Comparison of ENCODE assay signal across 9 cellular contexts in the genomic region with DNA sequence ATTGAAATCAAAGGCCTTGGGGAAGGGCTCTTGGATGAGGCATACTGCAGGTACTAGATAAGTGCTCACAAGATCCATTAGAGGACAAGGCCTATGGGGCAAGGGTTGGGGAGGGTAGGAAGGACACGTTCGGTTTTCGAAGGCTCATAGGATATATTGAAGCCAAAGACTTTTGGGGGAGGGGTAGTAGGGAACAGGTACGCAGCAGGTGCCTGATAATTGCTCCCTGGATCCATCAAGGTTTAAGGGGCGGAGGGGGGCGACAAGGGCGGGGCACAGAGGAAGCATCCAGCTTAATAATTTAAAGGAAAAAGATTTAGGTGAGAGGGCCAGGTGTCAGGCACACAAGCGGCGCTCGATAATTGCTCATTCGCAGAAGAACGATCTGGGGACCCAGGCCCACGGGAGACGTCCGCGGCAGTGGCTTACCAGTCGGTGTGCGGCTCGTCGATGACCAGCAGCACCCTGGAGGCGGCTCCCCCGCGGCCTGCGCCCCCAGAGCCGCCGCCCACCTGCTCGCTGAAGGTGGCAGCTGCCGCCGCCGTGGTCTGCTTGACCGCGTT. TPM values are rescaled to one million over a fixed set of nuclear protein-coding genes. Genes with fewer than 3 reads are reported as not detected.
DNase-seq lines count a peak whose midpoint lies in the region; ATAC-seq and TF ChIP-seq lines count a peak whose summit lies in the region.
"Had no signal": no experiment of that assay in that cellular context is flagged by ENCODE, and none has a peak within 500 bp of the region (broad histone marks: within the 10 kb centered on the region; RNA-seq: fewer than 3 reads in every experiment).

No MANE protein-coding gene starts in this region.

- H3K36me3 ChIP-seq in WERI-Rb-1 (no peaks in the 10 kb centered on the region), spleen (no peaks in the 10 kb centered on the region)
- H3K36me3 ChIP-seq: lower lobe of right lung had no signal

- H3K27me3 ChIP-seq in WERI-Rb-1 (ENCODE audit: insufficient read depth, low read depth, severe bottlenecking) (peaks cover 10% of the 10 kb centered on the region), spleen (replicated peaks in 1 of 7) (peaks cover 0 to 26% (median 4%) of the 10 kb centered on the region in 7 donors)

- peak overlapping the region; percentile 26 for H3K4me3 ChIP-seq in WERI-Rb-1 (ENCODE audit: low read depth, low read length)
- H3K4me3 ChIP-seq in spleen, result peak overlapping the region in 6 of 8 donors; percentile 14 to 67 (median 33)

- peaks cover 0 to 19% (median 8%) of the 10 kb centered on the region in 6 donors for H3K4me1 ChIP-seq in spleen
- H3K4me1 ChIP-seq: lower lobe of right lung had no signal

- H3K9me3 Mint-ChIP-seq in activated CD4-positive, alpha-beta T cell treated with anti-CD3 and anti-CD28 coated beads, Interleukin-2, amount 10 ng/mL, durations not matched to agents 24 days and 14 days, result no peaks in the 10 kb centered on the region
- no peaks in the 10 kb centered on the region for H3K9me3 Mint-ChIP-seq in glutamatergic neuron (ENCODE audit: unreplicated experiment)

- TF ChIP-seq POLR2A in spleen (IDR thresholded peaks at IDR 0.05), result no peak

- no peak for DNase-seq in activated CD4-positive, alpha-beta T cell treated with anti-CD3 and anti-CD28 coated beads, Interleukin-2, amount 10 ng/mL, durations not matched to agents 24 days and 14 days
- no peak for DNase-seq in activated CD4-positive, alpha-beta T cell treated with anti-CD3 and anti-CD28 coated beads, Interleukin-2, amount 50 U/mL, for 48 hours
- DNase-seq in WERI-Rb-1 (no peak), glutamatergic neuron (no peak), spleen (no peak), GM19238 (ENCODE audit: insufficient read length, low spot score) (no peak), cortex of kidney (lab: John Stamatoyannopoulos, UW) (no peak)

- H3K27ac Mint-ChIP-seq in activated CD4-positive, alpha-beta T cell treated with anti-CD3 and anti-CD28 coated beads, Interleukin-2, amount 10 ng/mL, durations not matched to agents 24 days and 14 days, result no peak overlapping the region
- peak overlapping the region; percentile 22 for H3K27ac Mint-ChIP-seq in glutamatergic neuron (ENCODE audit: unreplicated experiment)

- TF ChIP-seq CTCF in WERI-Rb-1 (IDR thresholded peaks at IDR 0.05; ENCODE audit: low read depth, low read length), result no peak
- TF ChIP-seq CTCF in glutamatergic neuron (IDR thresholded peaks at IDR 0.05; ENCODE audit: partially characterized antibody, unreplicated experiment), result no peak
- TF ChIP-seq CTCF in spleen (IDR thresholded peaks at IDR 0.05 in 8 of 11, conservative IDR thresholded peaks at IDR 0.05 in 3 of 11), result no peak

- H3K4me1 Mint-ChIP-seq in activated CD4-positive, alpha-beta T cell treated with anti-CD3 and anti-CD28 coated beads, Interleukin-2, amount 10 ng/mL, durations not matched to agents 24 days and 14 days, result peaks cover 13% of the 10 kb centered on the region
- peaks cover 7% of the 10 kb centered on the region for H3K4me1 Mint-ChIP-seq in glutamatergic neuron (ENCODE audit: low read depth, unreplicated experiment)

- H3K27me3 Mint-ChIP-seq in activated CD4-positive, alpha-beta T cell treated with anti-CD3 and anti-CD28 coated beads, Interleukin-2, amount 10 ng/mL, durations not matched to agents 24 days and 14 days, result peaks cover 31% of the 10 kb centered on the region
- H3K27me3 Mint-ChIP-seq in glutamatergic neuron (ENCODE audit: unreplicated experiment), result peaks cover 7% of the 10 kb centered on the region

- no peaks in the 10 kb centered on the region for H3K9me3 ChIP-seq in WERI-Rb-1 (ENCODE audit: severe bottlenecking)
- H3K9me3 ChIP-seq in spleen, result no peaks in the 10 kb centered on the region
- H3K9me3 ChIP-seq: lower lobe of right lung had no signal

- intact Hi-C loops in activated CD4-positive, alpha-beta T cell treated with anti-CD3 and anti-CD28 coated beads, Interleukin-2, amount 10 ng/mL, durations not matched to agents 24 days and 14 days (cut with micrococcal nuclease), result no loop called here
- intact Hi-C loops in spleen (cut with DNase I; ENCODE audit: low total_unique reads), result no loop called here

- H3K27ac ChIP-seq in WERI-Rb-1, result no peak overlapping the region
- H3K27ac ChIP-seq in spleen, result no peak overlapping the region
- H3K27ac ChIP-seq: lower lobe of right lung had no signal

- ATAC-seq in HG03159 (IDR thresholded peaks at IDR 0.05; ENCODE audit: unreplicated experiment), result no peak

- 37 to 61% (median 45%) methylated on average over 26 to 32 of the region's 32 CpGs for WGBS in spleen, 5 donors

- H3K4me3 Mint-ChIP-seq in activated CD4-positive, alpha-beta T cell treated with anti-CD3 and anti-CD28 coated beads, Interleukin-2, amount 10 ng/mL, durations not matched to agents 24 days and 14 days, result peak overlapping the region; percentile 72
- peak overlapping the region; percentile 77 for H3K4me3 Mint-ChIP-seq in glutamatergic neuron (ENCODE audit: unreplicated experiment)

- H3K36me3 Mint-ChIP-seq in activated CD4-positive, alpha-beta T cell treated with anti-CD3 and anti-CD28 coated beads, Interleukin-2, amount 10 ng/mL, durations not matched to agents 24 days and 14 days (ENCODE audit: low read depth), result no peaks in the 10 kb centered on the region
- H3K36me3 Mint-ChIP-seq in glutamatergic neuron (ENCODE audit: unreplicated experiment), result no peaks in the 10 kb centered on the region

RNA-seq across cellular contexts. Expression of a gene that starts 0.7 kb away (rescaled TPM):
- total RNA-seq in activated CD4-positive, alpha-beta T cell treated with anti-CD3 and anti-CD28 coated beads, Interleukin-2, amount 10 ng/mL, durations not matched to agents 24 days and 14 days, result 0.49 and 0.54 TPM in 2 replicates
- total RNA-seq in glutamatergic neuron (ENCODE audit: unreplicated experiment) (34.2 TPM), spleen (1 to 10 TPM in 1 of 7 donors, under 1 TPM in 6; 0.23 to 1.2 (median 0.60) TPM)
- under 1 TPM; 0.10 to 0.68 (median 0.61) TPM for polyA plus RNA-seq in spleen

RNA-seq across cellular contexts. Expression of a gene that starts 10.7 kb away (rescaled TPM):
- 4.0 and 4.4 TPM in 2 replicates for total RNA-seq in activated CD4-positive, alpha-beta T cell treated with anti-CD3 and anti-CD28 coated beads, Interleukin-2, amount 10 ng/mL, durations not matched to agents 24 days and 14 days
- total RNA-seq in glutamatergic neuron (ENCODE audit: unreplicated experiment) (0.49 TPM), spleen (100 to 1,000 TPM in 6 of 7 donors, 10 to 100 TPM in 1; 98.2 to 180 (median 117) TPM)
- 10 to 100 TPM; 25.3 to 85.8 (median 57.5) TPM for polyA plus RNA-seq in spleen

RNA-seq across cellular contexts. Expression of a gene that starts 31.4 kb away (rescaled TPM):
- total RNA-seq in activated CD4-positive, alpha-beta T cell treated with anti-CD3 and anti-CD28 coated beads, Interleukin-2, amount 10 ng/mL, durations not matched to agents 24 days and 14 days, result 104 and 112 TPM in 2 replicates
- total RNA-seq in glutamatergic neuron (ENCODE audit: unreplicated experiment) (11.9 TPM), spleen (10 to 100 TPM; 25.5 to 50.0 (median 31.1) TPM)
- 10 to 100 TPM; 10.3 to 23.0 (median 14.5) TPM for polyA plus RNA-seq in spleen

RNA-seq across cellular contexts. Expression of a gene that starts 36.8 kb away (rescaled TPM):
- 65.2 and 65.6 TPM in 2 replicates for total RNA-seq in activated CD4-positive, alpha-beta T cell treated with anti-CD3 and anti-CD28 coated beads, Interleukin-2, amount 10 ng/mL, durations not matched to agents 24 days and 14 days
- total RNA-seq in glutamatergic neuron (ENCODE audit: unreplicated experiment) (5.9 TPM), spleen (100 to 1,000 TPM; 137 to 293 (median 188) TPM)
- polyA plus RNA-seq in spleen, result 100 to 1,000 TPM in 2 of 3 donors, 10 to 100 TPM in 1; 86.8 to 220 (median 180) TPM

RNA-seq across cellular contexts. Expression of a gene that starts 40.0 kb away (rescaled TPM):
- 174 and 194 TPM in 2 replicates for total RNA-seq in activated CD4-positive, alpha-beta T cell treated with anti-CD3 and anti-CD28 coated beads, Interleukin-2, amount 10 ng/mL, durations not matched to agents 24 days and 14 days
- total RNA-seq in glutamatergic neuron (ENCODE audit: unreplicated experiment) (64.3 TPM), spleen (100 to 1,000 TPM in 5 of 7 donors, 10 to 100 TPM in 2; 83.0 to 133 (median 107) TPM)
- polyA plus RNA-seq in spleen, result 100 to 1,000 TPM; 201 to 274 (median 237) TPM

Comparison
In these comparisons a context has a peak if more than half of its experiments do, and no peak if none do; other contexts are left out.
1. RNA of a gene that starts 0.7 kb away (total RNA-seq): 34.2 TPM in glutamatergic neuron (single experiment); 0.23 to 1.2 TPM in spleen and 0.49 to 0.54 TPM in activated CD4-positive, alpha-beta T cell treated with anti-CD3 and anti-CD28 coated beads, Interleukin-2, amount 10 ng/mL, durations not matched to agents 24 days and 14 days; every median in the first group is over 10 times any median in the second.
2. RNA of a gene that starts 10.7 kb away (total RNA-seq): 98.2 to 180 TPM in spleen; 4.0 to 4.4 TPM in activated CD4-positive, alpha-beta T cell treated with anti-CD3 and anti-CD28 coated beads, Interleukin-2, amount 10 ng/mL, durations not matched to agents 24 days and 14 days and 0.49 TPM in glutamatergic neuron (single experiment); every median in the first group is over 10 times any median in the second.